1 cellular context compared by ENCODE assay signal in the genomic region with DNA sequence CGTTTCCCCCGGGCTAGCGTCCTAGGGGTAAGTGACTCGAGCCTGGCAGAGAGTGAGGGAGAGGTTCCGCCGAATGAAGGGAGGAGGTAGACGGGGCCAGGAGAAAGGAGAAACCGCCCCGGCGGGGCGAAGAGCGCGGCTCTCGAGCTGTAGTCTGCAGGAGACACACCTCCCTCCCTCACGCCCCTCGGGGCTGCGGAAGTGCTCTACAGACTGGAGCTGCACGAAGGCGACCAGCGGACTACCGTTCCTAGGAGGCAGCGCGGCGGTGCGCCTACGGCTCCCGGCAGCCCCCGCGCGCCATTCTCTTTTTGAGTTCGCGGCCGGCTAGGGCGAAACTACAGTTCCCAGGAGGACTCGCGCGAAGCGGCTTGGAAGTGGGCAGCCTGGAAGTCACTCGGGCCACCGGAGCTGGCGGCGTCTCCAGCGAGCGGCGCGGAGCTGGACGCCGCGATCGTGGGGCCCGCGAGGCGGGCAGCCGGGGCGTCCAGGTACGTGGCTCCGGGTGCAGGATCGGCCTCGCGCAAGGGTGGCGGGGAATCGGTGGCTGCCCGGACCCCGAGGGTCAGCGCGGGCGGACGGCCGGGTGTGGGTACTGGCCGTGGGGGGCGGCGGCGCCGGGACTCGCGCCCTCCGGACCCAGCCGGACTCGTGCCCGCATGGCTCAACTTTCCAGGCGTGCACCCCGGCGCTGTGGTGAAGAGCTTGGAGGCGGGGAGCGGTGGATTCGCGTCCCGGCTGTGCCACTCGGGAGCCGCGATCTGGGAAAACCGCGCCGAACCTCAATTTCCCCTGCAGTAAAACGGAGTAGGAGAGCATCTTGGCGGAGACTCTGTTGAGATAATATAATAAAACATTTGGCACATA.
TF ChIP-seq lines count a peak whose summit lies in the region.

A gene with protein sequence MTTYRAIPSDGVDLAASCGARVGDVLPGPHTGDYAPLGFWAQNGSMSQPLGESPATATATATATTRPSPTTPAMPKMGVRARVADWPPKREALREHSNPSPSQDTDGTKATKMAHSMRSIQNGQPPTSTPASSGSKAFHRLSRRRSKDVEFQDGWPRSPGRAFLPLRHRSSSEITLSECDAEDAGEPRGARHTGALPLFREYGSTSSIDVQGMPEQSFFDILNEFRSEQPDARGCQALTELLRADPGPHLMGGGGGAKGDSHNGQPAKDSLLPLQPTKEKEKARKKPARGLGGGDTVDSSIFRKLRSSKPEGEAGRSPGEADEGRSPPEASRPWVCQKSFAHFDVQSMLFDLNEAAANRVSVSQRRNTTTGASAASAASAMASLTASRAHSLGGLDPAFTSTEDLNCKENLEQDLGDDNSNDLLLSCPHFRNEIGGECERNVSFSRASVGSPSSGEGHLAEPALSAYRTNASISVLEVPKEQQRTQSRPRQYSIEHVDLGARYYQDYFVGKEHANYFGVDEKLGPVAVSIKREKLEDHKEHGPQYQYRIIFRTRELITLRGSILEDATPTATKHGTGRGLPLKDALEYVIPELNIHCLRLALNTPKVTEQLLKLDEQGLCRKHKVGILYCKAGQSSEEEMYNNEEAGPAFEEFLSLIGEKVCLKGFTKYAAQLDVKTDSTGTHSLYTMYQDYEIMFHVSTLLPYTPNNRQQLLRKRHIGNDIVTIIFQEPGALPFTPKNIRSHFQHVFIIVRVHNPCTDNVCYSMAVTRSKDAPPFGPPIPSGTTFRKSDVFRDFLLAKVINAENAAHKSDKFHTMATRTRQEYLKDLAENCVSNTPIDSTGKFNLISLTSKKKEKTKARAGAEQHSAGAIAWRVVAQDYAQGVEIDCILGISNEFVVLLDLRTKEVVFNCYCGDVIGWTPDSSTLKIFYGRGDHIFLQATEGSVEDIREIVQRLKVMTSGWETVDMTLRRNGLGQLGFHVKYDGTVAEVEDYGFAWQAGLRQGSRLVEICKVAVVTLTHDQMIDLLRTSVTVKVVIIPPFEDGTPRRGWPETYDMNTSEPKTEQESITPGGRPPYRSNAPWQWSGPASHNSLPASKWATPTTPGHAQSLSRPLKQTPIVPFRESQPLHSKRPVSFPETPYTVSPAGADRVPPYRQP (N-terminal part only) (plus strand): TSS at position 341 of the 867 bp plus-strand sequence. CDS start 174,358 bp downstream, outside the sequence.

TF ChIP-seq in GM12878, 131 proteins besides CTCF, POLR2A, EP300 and RAD21 (continued from another document):
- TF ChIP-seq, protein P1, sequence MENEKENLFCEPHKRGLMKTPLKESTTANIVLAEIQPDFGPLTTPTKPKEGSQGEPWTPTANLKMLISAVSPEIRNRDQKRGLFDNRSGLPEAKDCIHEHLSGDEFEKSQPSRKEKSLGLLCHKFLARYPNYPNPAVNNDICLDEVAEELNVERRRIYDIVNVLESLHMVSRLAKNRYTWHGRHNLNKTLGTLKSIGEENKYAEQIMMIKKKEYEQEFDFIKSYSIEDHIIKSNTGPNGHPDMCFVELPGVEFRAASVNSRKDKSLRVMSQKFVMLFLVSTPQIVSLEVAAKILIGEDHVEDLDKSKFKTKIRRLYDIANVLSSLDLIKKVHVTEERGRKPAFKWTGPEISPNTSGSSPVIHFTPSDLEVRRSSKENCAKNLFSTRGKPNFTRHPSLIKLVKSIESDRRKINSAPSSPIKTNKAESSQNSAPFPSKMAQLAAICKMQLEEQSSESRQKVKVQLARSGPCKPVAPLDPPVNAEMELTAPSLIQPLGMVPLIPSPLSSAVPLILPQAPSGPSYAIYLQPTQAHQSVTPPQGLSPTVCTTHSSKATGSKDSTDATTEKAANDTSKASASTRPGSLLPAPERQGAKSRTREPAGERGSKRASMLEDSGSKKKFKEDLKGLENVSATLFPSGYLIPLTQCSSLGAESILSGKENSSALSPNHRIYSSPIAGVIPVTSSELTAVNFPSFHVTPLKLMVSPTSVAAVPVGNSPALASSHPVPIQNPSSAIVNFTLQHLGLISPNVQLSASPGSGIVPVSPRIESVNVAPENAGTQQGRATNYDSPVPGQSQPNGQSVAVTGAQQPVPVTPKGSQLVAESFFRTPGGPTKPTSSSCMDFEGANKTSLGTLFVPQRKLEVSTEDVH (IDR thresholded peaks at IDR 0.05; ENCODE audit: low read depth, partially characterized antibody), result peak; percentile 44
- TF ChIP-seq CHD2 (IDR thresholded peaks at IDR 0.05; ENCODE audit: borderline replicate concordance, low read depth, low read length) (peak; percentile 68), RBBP5 (conservative IDR thresholded peaks at IDR 0.05) (no peak), SREBF2 (IDR thresholded peaks at IDR 0.05; ENCODE audit: low read length) (no peak), GATAD2B (conservative IDR thresholded peaks at IDR 0.05; ENCODE audit: low read depth) (peak; percentile 82), TAF1 (IDR thresholded peaks at IDR 0.05; ENCODE audit: borderline replicate concordance, low read depth, low read length) (peak; percentile 67), HDAC6 (IDR thresholded peaks at IDR 0.05; ENCODE audit: unreplicated experiment) (no peak), JUNB (IDR thresholded peaks at IDR 0.05) (0 out of 2 replicates have a peak, but pooled peaks have one; percentile 29), RELA (IDR thresholded peaks at IDR 0.05; ENCODE audit: borderline replicate concordance, partially characterized antibody) (peak; percentile 51), ZNF622 (IDR thresholded peaks at IDR 0.05) (no peak), BHLHE40 (IDR thresholded peaks at IDR 0.05; ENCODE audit: borderline replicate concordance in 1 of 2, low read depth in 2 of 2, low read length in 1 of 2) (peak; percentile 9 to 53; a peak in 3 of 4 replicates), EGR1 (IDR thresholded peaks at IDR 0.05; ENCODE audit: borderline replicate concordance in 1 of 2, low read depth in 2 of 2, low read length in 2 of 2) (peak in 1 of 2 experiments; percentile 56; a peak in 1 of 3 replicates), SP1 (IDR thresholded peaks at IDR 0.05; ENCODE audit: low read depth, low read length) (peak; percentile 42), TARDBP (IDR thresholded peaks at IDR 0.05; ENCODE audit: borderline replicate concordance) (peak; percentile 70; the same call in 1 of the 2 replicates)
- TF ChIP-seq, protein P2, sequence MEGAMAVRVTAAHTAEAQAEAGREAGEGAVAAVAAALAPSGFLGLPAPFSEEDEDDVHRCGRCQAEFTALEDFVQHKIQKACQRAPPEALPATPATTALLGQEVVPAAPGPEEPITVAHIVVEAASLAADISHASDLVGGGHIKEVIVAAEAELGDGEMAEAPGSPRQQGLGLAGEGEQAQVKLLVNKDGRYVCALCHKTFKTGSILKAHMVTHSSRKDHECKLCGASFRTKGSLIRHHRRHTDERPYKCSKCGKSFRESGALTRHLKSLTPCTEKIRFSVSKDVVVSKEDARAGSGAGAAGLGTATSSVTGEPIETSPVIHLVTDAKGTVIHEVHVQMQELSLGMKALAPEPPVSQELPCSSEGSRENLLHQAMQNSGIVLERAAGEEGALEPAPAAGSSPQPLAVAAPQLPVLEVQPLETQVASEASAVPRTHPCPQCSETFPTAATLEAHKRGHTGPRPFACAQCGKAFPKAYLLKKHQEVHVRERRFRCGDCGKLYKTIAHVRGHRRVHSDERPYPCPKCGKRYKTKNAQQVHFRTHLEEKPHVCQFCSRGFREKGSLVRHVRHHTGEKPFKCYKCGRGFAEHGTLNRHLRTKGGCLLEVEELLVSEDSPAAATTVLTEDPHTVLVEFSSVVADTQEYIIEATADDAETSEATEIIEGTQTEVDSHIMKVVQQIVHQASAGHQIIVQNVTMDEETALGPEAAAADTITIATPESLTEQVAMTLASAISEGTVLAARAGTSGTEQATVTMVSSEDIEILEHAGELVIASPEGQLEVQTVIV (IDR thresholded peaks at IDR 0.05; ENCODE audit: borderline replicate concordance, partially characterized antibody), result peak; percentile 24
